1 cellular context compared by ENCODE assay signal in the genomic region with DNA sequence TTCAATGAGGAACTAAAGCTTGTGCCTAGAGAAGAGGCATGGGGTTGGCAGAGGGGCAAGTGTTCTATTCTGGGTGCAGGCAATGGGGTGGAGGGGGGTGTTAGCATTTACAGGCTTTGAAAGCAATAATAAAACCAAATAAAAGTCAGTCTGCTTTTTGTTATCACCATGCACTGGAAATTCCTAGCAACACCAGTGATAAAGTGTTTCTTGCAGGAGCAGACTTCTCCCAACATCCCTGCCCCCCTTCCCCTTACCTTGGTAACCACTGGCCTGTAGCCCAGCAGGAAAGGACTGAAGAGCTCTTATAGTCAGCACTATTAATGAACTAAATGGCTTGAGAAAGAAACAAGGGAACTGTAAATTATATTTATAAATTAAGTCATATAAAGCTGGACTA.
TF ChIP-seq lines count a peak whose summit lies in the region.

No MANE protein-coding gene starts in this region.

TF ChIP-seq in WTC11, 78 proteins besides CTCF, POLR2A, EP300 and RAD21 (continued from another document):
- no peak for TF ChIP-seq PREB (CRISPR knock-in tag; IDR thresholded peaks at IDR 0.05; ENCODE audit: borderline replicate concordance)
- TF ChIP-seq, protein P1, sequence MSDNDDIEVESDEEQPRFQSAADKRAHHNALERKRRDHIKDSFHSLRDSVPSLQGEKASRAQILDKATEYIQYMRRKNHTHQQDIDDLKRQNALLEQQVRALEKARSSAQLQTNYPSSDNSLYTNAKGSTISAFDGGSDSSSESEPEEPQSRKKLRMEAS (CRISPR knock-in tag; IDR thresholded peaks at IDR 0.05): no peak
- TF ChIP-seq NR1H2 (CRISPR knock-in tag; IDR thresholded peaks at IDR 0.05): no peak
- TF ChIP-seq TCF7 (CRISPR knock-in tag; IDR thresholded peaks at IDR 0.05; ENCODE audit: low read depth): no peak
- no peak for TF ChIP-seq CREB1 (CRISPR knock-in tag; IDR thresholded peaks at IDR 0.05)
- TF ChIP-seq SMAD4 (CRISPR knock-in tag; IDR thresholded peaks at IDR 0.05): no peak
- TF ChIP-seq NFYB (CRISPR knock-in tag; conservative IDR thresholded peaks at IDR 0.05; ENCODE audit: low read depth): no peak
- no peak for TF ChIP-seq NR3C1 (CRISPR knock-in tag; conservative IDR thresholded peaks at IDR 0.05; ENCODE audit: low read depth)
- no peak for TF ChIP-seq GABPB1 (CRISPR knock-in tag; IDR thresholded peaks at IDR 0.05)
- no peak for TF ChIP-seq JUN (CRISPR knock-in tag; IDR thresholded peaks at IDR 0.05)
- TF ChIP-seq, protein P2, sequence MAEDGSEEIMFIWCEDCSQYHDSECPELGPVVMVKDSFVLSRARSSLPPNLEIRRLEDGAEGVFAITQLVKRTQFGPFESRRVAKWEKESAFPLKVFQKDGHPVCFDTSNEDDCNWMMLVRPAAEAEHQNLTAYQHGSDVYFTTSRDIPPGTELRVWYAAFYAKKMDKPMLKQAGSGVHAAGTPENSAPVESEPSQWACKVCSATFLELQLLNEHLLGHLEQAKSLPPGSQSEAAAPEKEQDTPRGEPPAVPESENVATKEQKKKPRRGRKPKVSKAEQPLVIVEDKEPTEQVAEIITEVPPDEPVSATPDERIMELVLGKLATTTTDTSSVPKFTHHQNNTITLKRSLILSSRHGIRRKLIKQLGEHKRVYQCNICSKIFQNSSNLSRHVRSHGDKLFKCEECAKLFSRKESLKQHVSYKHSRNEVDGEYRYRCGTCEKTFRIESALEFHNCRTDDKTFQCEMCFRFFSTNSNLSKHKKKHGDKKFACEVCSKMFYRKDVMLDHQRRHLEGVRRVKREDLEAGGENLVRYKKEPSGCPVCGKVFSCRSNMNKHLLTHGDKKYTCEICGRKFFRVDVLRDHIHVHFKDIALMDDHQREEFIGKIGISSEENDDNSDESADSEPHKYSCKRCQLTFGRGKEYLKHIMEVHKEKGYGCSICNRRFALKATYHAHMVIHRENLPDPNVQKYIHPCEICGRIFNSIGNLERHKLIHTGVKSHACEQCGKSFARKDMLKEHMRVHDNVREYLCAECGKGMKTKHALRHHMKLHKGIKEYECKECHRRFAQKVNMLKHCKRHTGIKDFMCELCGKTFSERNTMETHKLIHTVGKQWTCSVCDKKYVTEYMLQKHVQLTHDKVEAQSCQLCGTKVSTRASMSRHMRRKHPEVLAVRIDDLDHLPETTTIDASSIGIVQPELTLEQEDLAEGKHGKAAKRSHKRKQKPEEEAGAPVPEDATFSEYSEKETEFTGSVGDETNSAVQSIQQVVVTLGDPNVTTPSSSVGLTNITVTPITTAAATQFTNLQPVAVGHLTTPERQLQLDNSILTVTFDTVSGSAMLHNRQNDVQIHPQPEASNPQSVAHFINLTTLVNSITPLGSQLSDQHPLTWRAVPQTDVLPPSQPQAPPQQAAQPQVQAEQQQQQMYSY (CRISPR knock-in tag; IDR thresholded peaks at IDR 0.05): no peak
- no peak for TF ChIP-seq ZNF423 (CRISPR knock-in tag; IDR thresholded peaks at IDR 0.05)
- no peak for TF ChIP-seq FOXP1 (CRISPR knock-in tag; IDR thresholded peaks at IDR 0.05; ENCODE audit: borderline replicate concordance)
- no peak for TF ChIP-seq TP53 (CRISPR knock-in tag; IDR thresholded peaks at IDR 0.05)
